10 cellular contexts compared by ENCODE assay signal in the genomic region with DNA sequence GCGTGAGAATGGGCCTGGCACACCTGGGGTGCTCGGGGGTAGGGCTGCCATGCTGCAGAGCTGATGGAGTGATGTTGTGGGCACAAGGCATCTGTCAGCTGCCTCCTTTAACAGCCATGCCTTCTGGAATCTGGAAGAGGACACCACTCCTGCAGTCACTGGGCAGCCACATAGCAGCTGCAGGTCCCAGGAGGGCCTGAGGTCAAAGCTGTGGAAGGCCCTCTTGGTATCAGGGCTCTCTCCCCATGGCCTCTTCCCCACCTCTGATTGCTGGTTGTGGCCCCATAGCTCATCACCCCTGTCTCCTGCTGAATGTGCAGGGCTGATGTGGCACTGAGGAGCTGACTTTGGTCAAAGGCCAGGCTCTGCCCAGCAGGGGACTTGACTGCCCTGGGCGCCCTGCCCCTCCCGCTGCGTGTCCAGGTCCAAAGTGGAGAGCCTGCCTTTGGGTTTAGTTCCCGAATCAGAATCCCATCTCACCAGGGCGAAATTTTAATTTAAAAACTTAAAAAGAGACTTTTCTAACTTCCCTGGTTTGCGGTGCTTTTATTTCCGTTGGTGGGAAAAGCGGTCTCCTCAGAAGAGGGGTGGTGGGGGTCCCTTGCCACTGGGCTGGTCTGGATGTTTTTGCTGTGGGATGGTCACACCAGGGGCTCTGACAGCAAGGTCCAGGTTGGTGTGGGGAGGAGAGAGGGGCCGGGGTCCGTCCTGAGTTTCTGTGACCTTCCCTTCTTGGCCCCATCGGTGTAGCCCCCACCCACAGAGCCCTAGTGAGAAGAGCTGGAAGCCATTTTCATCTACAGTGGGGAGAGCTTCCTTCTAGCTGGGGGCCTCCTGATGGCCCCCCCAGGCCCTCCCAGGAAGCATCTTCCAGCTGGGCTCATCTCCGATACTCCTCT. TPM values are rescaled to one million over a fixed set of nuclear protein-coding genes. Genes with fewer than 3 reads are reported as not detected.
DNase-seq lines count a peak whose midpoint lies in the region; ATAC-seq, FAIRE-seq and TF ChIP-seq lines count a peak whose summit lies in the region.
"Had no signal": no experiment of that assay in that cellular context is flagged by ENCODE, and none has a peak within 500 bp of the region (broad histone marks: within the 10 kb centered on the region; RNA-seq: fewer than 3 reads in every experiment).

No MANE protein-coding gene starts in this region.

- peak; percentile 16 for TF ChIP-seq POLR2A in endothelial cell of umbilical vein (IDR thresholded peaks at IDR 0.05; ENCODE audit: low read depth, low read length)
- no peak for TF ChIP-seq POLR2A in stomach (IDR thresholded peaks at IDR 0.05)

- H3K4me1 Mint-ChIP-seq in activated T-cell treated with anti-CD3 and anti-CD28 coated beads, Interleukin-2, amount 50 U/mL, for 24 hours (ENCODE audit: low read depth), result peaks cover 70% of the 10 kb centered on the region

- ATAC-seq in HG03432 (IDR thresholded peaks at IDR 0.05; ENCODE audit: unreplicated experiment), result no peak

- peak overlapping the region; percentile 89 for H3K4me2 ChIP-seq in Karpas-422 (ENCODE audit: low read depth, low read length, poor library complexity, severe bottlenecking)
- H3K4me2 ChIP-seq in endothelial cell of umbilical vein (ENCODE audit: insufficient read depth, low read length), result no peak overlapping the region

- H3K27me3 Mint-ChIP-seq in activated T-cell treated with anti-CD3 and anti-CD28 coated beads, Interleukin-2, amount 50 U/mL, for 24 hours, result no peaks in the 10 kb centered on the region

- TF ChIP-seq CTCF in endothelial cell of umbilical vein (IDR thresholded peaks at IDR 0.05; ENCODE audit: extremely low read depth in 1 of 2, insufficient read depth in 1 of 2, low read depth in 1 of 2, low read length in 2 of 2) (no peak), stomach (IDR thresholded peaks at IDR 0.05) (no peak)

- WGBS in stomach, 5 donors, result 66 to 79% (median 69%) methylated on average over 13 to 14 of the region's 14 CpGs

- CTCF ChIA-PET in endothelial cell of umbilical vein (lab: Charles Lee), result interaction anchor here (0.7 to 14.1 kb wide), 6 partner anchors 9 to 257 kb away, joined by 3 to 320 read pairs (median 5); no protein-coding TSS in a partner anchor

- peak; percentile 70 for DNase-seq in activated T-cell treated with anti-CD3 and anti-CD28 coated beads, Interleukin-2, amount 50 U/mL, for 24 hours
- DNase-seq in activated T-cell treated with anti-CD3 and anti-CD28 coated beads, Interleukin-2, amount 50 U/mL, for 1 hour, result no peak
- DNase-seq in Karpas-422 (no peak), endothelial cell of umbilical vein (ENCODE audit: low read depth, low spot score) (no peak), stomach (no peak), NCI-H774 (lab: John Stamatoyannopoulos, UW) (no peak), NCI-H2196 treated with DMSO at 0.1 percent for 48 hours (lab: John Stamatoyannopoulos, UW; ENCODE audit: unreplicated experiment) (no peak)
- DNase-seq: erythroblast had no signal

- no peaks in the 10 kb centered on the region for H3K27me3 ChIP-seq in Karpas-422 (ENCODE audit: low read length)
- H3K27me3 ChIP-seq in endothelial cell of umbilical vein (ENCODE audit: control insufficient read depth in 2 of 2, insufficient read depth in 2 of 2, low read length in 2 of 2), result no peaks in the 10 kb centered on the region
- no peaks in the 10 kb centered on the region for H3K27me3 ChIP-seq in stomach

- H3K9me1 ChIP-seq in endothelial cell of umbilical vein (replicated peaks; ENCODE audit: control insufficient read depth, extremely low read depth, insufficient read depth, low read length), result no peaks in the 10 kb centered on the region

- peak overlapping the region; percentile 67 for H3K4me3 ChIP-seq in Karpas-422 (ENCODE audit: low read length)
- H3K4me3 ChIP-seq in endothelial cell of umbilical vein (replicated peaks in 1 of 3; ENCODE audit: insufficient read depth in 1 of 3, low read depth in 1 of 3, low read length in 3 of 3), result no peak overlapping the region
- peak overlapping the region; percentile 27 to 71 (median 40) for H3K4me3 ChIP-seq in stomach

- H3K36me3 ChIP-seq in Karpas-422 (ENCODE audit: insufficient read depth, low read length), result no peaks in the 10 kb centered on the region
- H3K36me3 ChIP-seq in endothelial cell of umbilical vein (ENCODE audit: control insufficient read depth in 2 of 2, extremely low read depth in 1 of 2, insufficient read depth in 2 of 2, low read length in 2 of 2), result peaks cover 0 to 6% of the 10 kb centered on the region in 2 experiments
- H3K36me3 ChIP-seq in stomach, result peaks cover 4 to 32% (median 26%) of the 10 kb centered on the region in 4 donors

- no peaks in the 10 kb centered on the region for H3K9me3 Mint-ChIP-seq in activated T-cell treated with anti-CD3 and anti-CD28 coated beads, Interleukin-2, amount 50 U/mL, for 24 hours

- dilution Hi-C loops in endothelial cell of umbilical vein (cut with MboI; ENCODE audit: extremely low pct_ligation_motif_present, low sequenced_read_pairs), result no loop called here

- POLR2A ChIA-PET in endothelial cell of umbilical vein (lab: Charles Lee), result no interaction called here

- H2AFZ ChIP-seq in Karpas-422 (ENCODE audit: low read length), result peak overlapping the region; percentile 31; the same call in 1 of the 2 replicates
- H2AFZ ChIP-seq in endothelial cell of umbilical vein (ENCODE audit: low read depth, low read length), result no peak overlapping the region

- peaks cover 53% of the 10 kb centered on the region for H3K36me3 Mint-ChIP-seq in activated T-cell treated with anti-CD3 and anti-CD28 coated beads, Interleukin-2, amount 50 U/mL, for 24 hours (ENCODE audit: low read depth)

- no peak overlapping the region for H3K27ac ChIP-seq in Karpas-422 (ENCODE audit: low read length)
- H3K27ac ChIP-seq in endothelial cell of umbilical vein (ENCODE audit: insufficient read depth, low read depth, low read length), result no peak overlapping the region
- peak overlapping the region; percentile 77 to 100 (median 82) for H3K27ac ChIP-seq in stomach

- H3K9ac ChIP-seq in Karpas-422 (ENCODE audit: low read length) (peak overlapping the region; percentile 71), endothelial cell of umbilical vein (replicated peaks; ENCODE audit: extremely low read depth, insufficient read depth, low read length) (no peak overlapping the region)

- H3K79me2 ChIP-seq in Karpas-422 (ENCODE audit: low read length) (peaks cover 15% of the 10 kb centered on the region), endothelial cell of umbilical vein (ENCODE audit: control insufficient read depth, insufficient read depth, low read length) (peaks cover 34% of the 10 kb centered on the region)

- H3K27ac Mint-ChIP-seq in activated T-cell treated with anti-CD3 and anti-CD28 coated beads, Interleukin-2, amount 50 U/mL, for 24 hours, result peak overlapping the region; percentile 99

- H3K9me3 ChIP-seq in Karpas-422 (ENCODE audit: low read length) (no peaks in the 10 kb centered on the region), endothelial cell of umbilical vein (replicated peaks; ENCODE audit: control insufficient read depth, insufficient read depth, low read length) (no peaks in the 10 kb centered on the region), stomach (no peaks in the 10 kb centered on the region)

- no peak for TF ChIP-seq EP300 in stomach (IDR thresholded peaks at IDR 0.05)

- FAIRE-seq in endothelial cell of umbilical vein (lab: Jason Lieb, UNC), result no peak
- FAIRE-seq: TTC549 had no signal

- H3K4me3 Mint-ChIP-seq in activated T-cell treated with anti-CD3 and anti-CD28 coated beads, Interleukin-2, amount 50 U/mL, for 24 hours, result peak overlapping the region; percentile 92

- peaks cover 46% of the 10 kb centered on the region for H3K4me1 ChIP-seq in Karpas-422 (ENCODE audit: low read length)
- peaks cover 20% of the 10 kb centered on the region for H3K4me1 ChIP-seq in endothelial cell of umbilical vein (ENCODE audit: control insufficient read depth, extremely low read depth, insufficient read depth, low read length)
- peaks cover 68 to 87% (median 82%) of the 10 kb centered on the region in 4 donors for H3K4me1 ChIP-seq in stomach

- H4K20me1 ChIP-seq in Karpas-422 (ENCODE audit: insufficient read depth, low read depth, low read length), result no peaks in the 10 kb centered on the region
- no peaks in the 10 kb centered on the region for H4K20me1 ChIP-seq in endothelial cell of umbilical vein (replicated peaks; ENCODE audit: control insufficient read depth, extremely low read depth, insufficient read depth, low read length)

- H3K9me2 ChIP-seq in Karpas-422 (replicated peaks; ENCODE audit: insufficient read depth, low read length), result no peaks in the 10 kb centered on the region

- BruUV-seq in endothelial cell of umbilical vein (replicated peaks; lab: Mats Ljungman, UMichigan), result no TSS peak

- intact Hi-C loops in endothelial cell of umbilical vein (cut with micrococcal nuclease), result loop anchor here (10.0 kb wide), 1 partner anchor 256 kb away; no protein-coding TSS in a partner anchor
- intact Hi-C loops in stomach (cut with DNase I; ENCODE audit: low total_unique reads), result no loop called here

RNA-seq across cellular contexts. Expression of a gene that starts 5.9 kb away (rescaled TPM):
- total RNA-seq in Karpas-422 (2014; rRNA removed; shearing (Covaris generic); ENCODE audit: low replicate concordance), result 22.5 and 46.3 TPM in 2 replicates
- total RNA-seq in endothelial cell of umbilical vein (70.9 and 75.2 TPM in 2 replicates), stomach (10 to 100 TPM in 2 of 5 donors, 1 to 10 TPM in 3; 1.8 to 49.5 (median 9.9) TPM)
- polyA plus RNA-seq in endothelial cell of umbilical vein (46.9 and 83.6 TPM in 2 replicates), stomach (10 to 100 TPM; 37.2 to 48.4 (median 43.0) TPM)
- 31.1 and 40.9 TPM in 2 replicates for polyA plus RNA-seq in endothelial cell of umbilical vein (2011; cell fraction: cytosol; rRNA removed)
- 22.5 and 28.4 TPM in 2 replicates for polyA plus RNA-seq in endothelial cell of umbilical vein (2011; cell fraction: nucleus; rRNA removed)
- polyA plus RNA-seq in endothelial cell of umbilical vein (2012), result 26.8 and 46.6 TPM in 2 replicates
- 19.4 and 22.0 TPM in 2 replicates for polyA minus RNA-seq in endothelial cell of umbilical vein
- polyA minus RNA-seq in endothelial cell of umbilical vein (2011; cell fraction: cytosol; rRNA and poly(A)+ RNA removed), result 25.4 TPM
- 11.6 and 31.6 TPM in 2 replicates for polyA minus RNA-seq in endothelial cell of umbilical vein (2011; cell fraction: nucleus; rRNA and poly(A)+ RNA removed)

RNA-seq across cellular contexts. Expression of a gene that starts 30.7 kb away (rescaled TPM):
- not detected in 2 replicates for total RNA-seq in Karpas-422 (2014; rRNA removed; shearing (Covaris generic); ENCODE audit: low replicate concordance)
- 0.48 and 0.86 TPM in 2 replicates for total RNA-seq in endothelial cell of umbilical vein
- 0.07 and 0.13 TPM in 2 replicates for polyA plus RNA-seq in endothelial cell of umbilical vein
- polyA plus RNA-seq in endothelial cell of umbilical vein (2011; cell fraction: cytosol; rRNA removed), result 0.13 and 0.21 TPM in 2 replicates
- polyA plus RNA-seq in endothelial cell of umbilical vein (2011; cell fraction: nucleus; rRNA removed), result 0.11 and 0.29 TPM in 2 replicates
- polyA plus RNA-seq in endothelial cell of umbilical vein (2012), result 0.20 and 0.75 TPM in 2 replicates
- polyA minus RNA-seq in endothelial cell of umbilical vein, result 0.98 and 2.5 TPM in 2 replicates
- polyA minus RNA-seq in endothelial cell of umbilical vein (2011; cell fraction: cytosol; rRNA and poly(A)+ RNA removed), result not detected
- polyA minus RNA-seq in endothelial cell of umbilical vein (2011; cell fraction: nucleus; rRNA and poly(A)+ RNA removed), result 0.10 TPM in 1 of 2 replicates, not detected in the other
- total RNA-seq in stomach, result 10 to 100 TPM in 3 of 5 donors, 1 to 10 TPM in 2; 1.0 to 41.4 (median 11.6) TPM
- polyA plus RNA-seq in stomach, result 1 to 10 TPM in 2 of 3 donors, under 1 TPM in 1; 0.95 to 4.1 (median 3.7) TPM

RNA-seq across cellular contexts. Expression of a gene that starts 37.1 kb away (rescaled TPM):
- 3.1 and 3.7 TPM in 2 replicates for total RNA-seq in Karpas-422 (2014; rRNA removed; shearing (Covaris generic); ENCODE audit: low replicate concordance)
- total RNA-seq in endothelial cell of umbilical vein (7.2 and 9.6 TPM in 2 replicates), stomach (10 to 100 TPM in 1 of 5 donors, 1 to 10 TPM in 3, under 1 TPM in 1; 0.72 to 12.5 (median 2.3) TPM)
- polyA plus RNA-seq in endothelial cell of umbilical vein (6.7 and 9.8 TPM in 2 replicates), stomach (1 to 10 TPM; 3.8 to 5.6 (median 4.0) TPM)
- 2.0 and 3.5 TPM in 2 replicates for polyA plus RNA-seq in endothelial cell of umbilical vein (2011; cell fraction: cytosol; rRNA removed)
- 32.0 and 38.0 TPM in 2 replicates for polyA plus RNA-seq in endothelial cell of umbilical vein (2011; cell fraction: nucleus; rRNA removed)
- 2.2 and 2.7 TPM in 2 replicates for polyA plus RNA-seq in endothelial cell of umbilical vein (2012)
- 14.4 and 15.6 TPM in 2 replicates for polyA minus RNA-seq in endothelial cell of umbilical vein
- 1.5 TPM for polyA minus RNA-seq in endothelial cell of umbilical vein (2011; cell fraction: cytosol; rRNA and poly(A)+ RNA removed)
- polyA minus RNA-seq in endothelial cell of umbilical vein (2011; cell fraction: nucleus; rRNA and poly(A)+ RNA removed), result 13.0 and 14.6 TPM in 2 replicates

Comparison
In these comparisons a context has a peak if more than half of its experiments do, and no peak if none do; other contexts are left out.
1. H3K27ac ChIP-seq: peak in stomach (5 of 5); none in Karpas-422 (single experiment) and endothelial cell of umbilical vein (single experiment).
2. H3K4me3 ChIP-seq: peak in Karpas-422 (single experiment) and stomach (4 of 4); none in endothelial cell of umbilical vein (0 of 3).